In genomic region chr2:158350751-158351465, GRCh38 we compare ENCODE assay signal across 6 cellular contexts.
A peak's percentile ranks its signal among the peaks of the same experiment; 100 is the strongest.
DNase-seq lines count a peak whose midpoint lies in the region; ATAC-seq, FAIRE-seq and TF ChIP-seq lines count a peak whose summit lies in the region.
"Not testable (repeated sequence)": the region's sequence is repeated elsewhere in the genome, so short reads cannot be mapped to it uniquely, and the experiment has no call there.

No MANE protein-coding gene starts in this region.

- peak overlapping the region; percentile 53; the same call in 1 of the 2 replicates for H2AFZ ChIP-seq in GM23338
- H2AFZ ChIP-seq in K562 (ENCODE audit: low read depth, low read length): peak overlapping the region; percentile 84

- 40% methylated on average over 18 of the region's 20 CpGs for WGBS in K562 (ENCODE audit: insufficient coverage, low coverage, missing lambda C conversion rate)

- not testable (repeated sequence) for DNase-seq in GM23338 (ENCODE audit: low spot score); fibroblast of villous mesenchyme (ENCODE audit: low read depth); neural crest cell (ENCODE audit: low read depth, low spot score)
- DNase-seq in NCI-H748 treated with DMSO at 0.1 percent for 48 hours (lab: John Stamatoyannopoulos, UW): peak; percentile 83
- DNase-seq in K562 (ENCODE audit: extremely low read depth in 1 of 4, low spot score in 3 of 4): peak in 2 of 4 experiments; percentile 8 to 28

- not testable (repeated sequence) for ATAC-seq in GM23338
- ATAC-seq in K562: peak; percentile 79

- FAIRE-seq in K562 (lab: Jason Lieb, UNC): not testable (repeated sequence)

- not testable (repeated sequence) for H3K79me2 ChIP-seq in GM23338 (replicated peaks; ENCODE audit: insufficient read depth); K562 (ENCODE audit: control insufficient read depth, insufficient read depth, low read length)

- not testable (repeated sequence) for H3K9me2 ChIP-seq in GM23338 (ENCODE audit: insufficient read depth)

- not testable (repeated sequence) for H3K9me3 ChIP-seq in HUES6 (ENCODE audit: control insufficient read depth, insufficient read depth, low read depth, low read length); K562 (replicated peaks; ENCODE audit: control insufficient read depth, insufficient read depth, low read depth, low read length)

- POLR2A ChIA-PET in K562 (lab: Yijun Ruan, JAX): not testable (repeated sequence)

- in situ Hi-C loops in K562 (cut with MboI): not testable (repeated sequence)

- H3K27me3 Mint-ChIP-seq in GM23338 (ENCODE audit: insufficient read depth, low read depth, poor library complexity); neural crest cell (ENCODE audit: low read depth): not testable (repeated sequence)

- H3K36me3 ChIP-seq in GM23338 (ENCODE audit: insufficient read depth); HUES6 (ENCODE audit: control insufficient read depth, insufficient read depth, low read length); K562 (ENCODE audit: control insufficient read depth, insufficient read depth, low read length): not testable (repeated sequence)

- CTCF ChIA-PET in K562 (lab: Yijun Ruan, JAX; ENCODE audit: low intra/inter-chr PET ratio): not testable (repeated sequence)

- TF ChIP-seq POLR2A in K562 (conservative IDR thresholded peaks at IDR 0.05): 0 out of 2 replicates have a peak, but pooled peaks have one; percentile 45

- intact Hi-C loops in K562 (cut with micrococcal nuclease): not testable (repeated sequence)

- TF ChIP-seq RAD21 in K562 (CRISPR knock-in tag; conservative IDR thresholded peaks at IDR 0.05 in 1 of 2, IDR thresholded peaks at IDR 0.05 in 1 of 2): not testable (repeated sequence)

- not testable (repeated sequence) for H3K4me3 Mint-ChIP-seq in GM23338
- peak overlapping the region; percentile 31 for H3K4me3 Mint-ChIP-seq in neural crest cell

- not testable (repeated sequence) for TF ChIP-seq CTCF in GM23338 (conservative IDR thresholded peaks at IDR 0.05; ENCODE audit: low read depth in 2 of 2); K562 (IDR thresholded peaks at IDR 0.05 in 2 of 3, conservative IDR thresholded peaks at IDR 0.05 in 1 of 3; ENCODE audit: insufficient read depth in 2 of 3, low read depth in 1 of 3, low read length in 3 of 3); fibroblast of villous mesenchyme (IDR thresholded peaks at IDR 0.05; ENCODE audit: insufficient read depth, low read depth, low read length); neural crest cell (conservative IDR thresholded peaks at IDR 0.05)

- H3K4me1 ChIP-seq in GM23338 (ENCODE audit: insufficient read depth); HUES6 (ENCODE audit: control insufficient read depth, insufficient read depth, low read length); K562 (replicated peaks in 1 of 2; ENCODE audit: control insufficient read depth in 2 of 2, insufficient read depth in 2 of 2, low read length in 2 of 2): not testable (repeated sequence)

- H3K4me2 ChIP-seq in GM23338: not testable (repeated sequence)
- H3K4me2 ChIP-seq in K562 (ENCODE audit: insufficient read depth, low read length): peak overlapping the region; percentile 65

- H3K27me3 ChIP-seq in GM23338 (ENCODE audit: insufficient read depth); HUES6 (ENCODE audit: control insufficient read depth, insufficient read depth, low read length); K562 (ENCODE audit: control insufficient read depth in 2 of 2, insufficient read depth in 2 of 2, low read length in 2 of 2): not testable (repeated sequence)

- TF ChIP-seq EP300 in K562 (IDR thresholded peaks at IDR 0.05; ENCODE audit: low read length): not testable (repeated sequence)

- peak overlapping the region; percentile 72 for H3K27ac Mint-ChIP-seq in GM23338
- H3K27ac Mint-ChIP-seq in neural crest cell (ENCODE audit: unreplicated experiment): not testable (repeated sequence)

- H3K9ac ChIP-seq in HUES6 (ENCODE audit: low read length): peak overlapping the region; percentile 48
- peak overlapping the region in 1 of 2 experiments; percentile 35; a peak in 2 of 4 replicates for H3K9ac ChIP-seq in K562 (ENCODE audit: insufficient read depth in 1 of 2, low read depth in 2 of 2, low read length in 2 of 2)

- peaks cover 22% of the 10 kb centered on the region; the same call in 2 of the 3 replicates for H3K9me3 Mint-ChIP-seq in GM23338
- not testable (repeated sequence) for H3K9me3 Mint-ChIP-seq in neural crest cell

- H3K4me1 Mint-ChIP-seq in GM23338, neural crest cell: not testable (repeated sequence)

- H4K20me1 ChIP-seq in GM23338 (replicated peaks; ENCODE audit: insufficient read depth); K562 (replicated peaks; ENCODE audit: control insufficient read depth, insufficient read depth, low read length): not testable (repeated sequence)

- not testable (repeated sequence) for H3K4me3 ChIP-seq in GM23338, K562
- H3K4me3 ChIP-seq in HUES6 (ENCODE audit: low read depth, low read length): peak overlapping the region; percentile 47
- peak overlapping the region; percentile 12 for H3K4me3 ChIP-seq in fibroblast of villous mesenchyme (ENCODE audit: low read depth, low read length)

- TSS peak; percentile 82 for BruUV-seq in K562 (replicated peaks; lab: Mats Ljungman, UMichigan)

- H3K27ac ChIP-seq in GM23338 (ENCODE audit: low read depth): not testable (repeated sequence)
- H3K27ac ChIP-seq in HUES6 (ENCODE audit: low read depth, low read length) (peak overlapping the region; percentile 30; the same call in 1 of the 2 replicates), K562 (ENCODE audit: extremely low read depth, low read depth, low read length) (peak overlapping the region; percentile 56; the same call in 2 of the 3 replicates)

- not testable (repeated sequence) for H3F3A ChIP-seq in GM23338 (replicated peaks; ENCODE audit: low read depth)

- H3K9me1 ChIP-seq in K562 (ENCODE audit: control insufficient read depth, insufficient read depth, low read length): not testable (repeated sequence)

- peaks cover 13% of the 10 kb centered on the region for H3K36me3 Mint-ChIP-seq in GM23338 (ENCODE audit: low read depth)
- not testable (repeated sequence) for H3K36me3 Mint-ChIP-seq in neural crest cell (ENCODE audit: low read depth)

TF ChIP-seq in K562, 482 proteins besides CTCF, POLR2A, EP300 and RAD21 (continues in another document):
- TF ChIP-seq YY1 (IDR thresholded peaks at IDR 0.05; ENCODE audit: borderline replicate concordance in 1 of 3, control insufficient read depth in 1 of 3, extremely low read depth in 1 of 3, insufficient read depth in 3 of 3, insufficient read length in 1 of 3, insufficient replicate concordance in 2 of 3, low read depth in 1 of 3, low read length in 2 of 3): peak in 1 of 3 experiments; percentile 66
- peak; percentile 69; the same call in 1 of the 2 replicates for TF ChIP-seq NFRKB (IDR thresholded peaks at IDR 0.05; ENCODE audit: low read depth)
- TF ChIP-seq SUPT5H (IDR thresholded peaks at IDR 0.05): 0 out of 2 replicates have a peak, but pooled peaks have one; percentile 19
- TF ChIP-seq EHMT2 (IDR thresholded peaks at IDR 0.05): peak; percentile 57; the same call in 1 of the 2 replicates
- TF ChIP-seq TBP (optimal IDR thresholded peaks at IDR 0.05; ENCODE audit: low read depth, low read length): peak; percentile 37
